Comparison of ENCODE assay signal across 8 cellular contexts in genomic region chr2:27322766-27323591, GRCh38. TPM values are rescaled to one million over a fixed set of nuclear protein-coding genes. Genes with fewer than 3 reads are reported as not detected.
DNase-seq lines count a peak whose midpoint lies in the region; ATAC-seq and TF ChIP-seq lines count a peak whose summit lies in the region.

Gene MPV17 (minus strand): TSS chr2:27323097. CDS start chr2:27322517, 580 bp downstream.

- H2AFZ ChIP-seq in DND-41 (ENCODE audit: low read depth, low read length) (peak within 1 kb of the TSS; percentile 92), Karpas-422 (ENCODE audit: low read length) (no peak within 1 kb of the TSS)

- peaks cover 35% of the 10 kb centered on the region for H3K79me2 ChIP-seq in DND-41 (ENCODE audit: insufficient read depth, low read length)
- H3K79me2 ChIP-seq in Karpas-422 (ENCODE audit: low read length): peaks cover 28% of the 10 kb centered on the region

- H3K9me3 ChIP-seq in DND-41 (ENCODE audit: insufficient read depth, low read length, severe bottlenecking): no peaks in the 10 kb centered on the region
- no peaks in the 10 kb centered on the region for H3K9me3 ChIP-seq in Karpas-422 (ENCODE audit: low read length)

- H3K27me3 ChIP-seq in DND-41 (ENCODE audit: insufficient read depth, low read length, poor library complexity) (no peaks in the 10 kb centered on the region), Karpas-422 (ENCODE audit: low read length) (no peaks in the 10 kb centered on the region)

- peak within 1 kb of the TSS; percentile 99 for H3K4me3 Mint-ChIP-seq in activated T-helper 1 cell treated with anti-CD3 and anti-CD28 coated beads, Interleukin-12 subunit alpha, Interleukin-12 subunit beta, Interleukin-2, Interleukin-4 antibody, amounts not matched to agents 30 ng/mL and 10 ng/mL and 1 ng/mL, durations not matched to agents 14 hours and 24 hours and 36 hours
- H3K4me3 Mint-ChIP-seq in naive B cell: peak within 1 kb of the TSS; percentile 92 to 100 (median 98)
- H3K4me3 Mint-ChIP-seq in stimulated activated effector memory CD8-positive, alpha-beta T cell treated with anti-CD3 and anti-CD28 coated beads, Interleukin-12 subunit alpha, Interleukin-12 subunit beta, amount 100 ng/mL, for 72 hours: peak within 1 kb of the TSS; percentile 99

- H3K36me3 ChIP-seq in DND-41 (ENCODE audit: insufficient read depth, low read length) (peaks cover 29% of the 10 kb centered on the region), Karpas-422 (ENCODE audit: insufficient read depth, low read length) (peaks cover 7% of the 10 kb centered on the region; the same call in 1 of the 2 replicates)

- peak within 1 kb of the TSS; percentile 90 for H3K4me2 ChIP-seq in DND-41 (ENCODE audit: insufficient read depth, low read length)
- peak within 1 kb of the TSS; percentile 98 for H3K4me2 ChIP-seq in Karpas-422 (ENCODE audit: low read depth, low read length, poor library complexity, severe bottlenecking)

- H3K4me1 Mint-ChIP-seq in activated T-helper 1 cell treated with anti-CD3 and anti-CD28 coated beads, Interleukin-12 subunit alpha, Interleukin-12 subunit beta, Interleukin-2, Interleukin-4 antibody, amounts not matched to agents 30 ng/mL and 10 ng/mL and 1 ng/mL, durations not matched to agents 14 hours and 24 hours and 36 hours (ENCODE audit: low read depth): peaks cover 32% of the 10 kb centered on the region
- H3K4me1 Mint-ChIP-seq in naive B cell: peaks cover 20 to 22% (median 21%) of the 10 kb centered on the region in 3 donors
- peaks cover 20% of the 10 kb centered on the region for H3K4me1 Mint-ChIP-seq in stimulated activated effector memory CD8-positive, alpha-beta T cell treated with anti-CD3 and anti-CD28 coated beads, Interleukin-12 subunit alpha, Interleukin-12 subunit beta, amount 100 ng/mL, for 72 hours

- H4K20me1 ChIP-seq in DND-41 (ENCODE audit: insufficient read depth, low read length) (peaks cover 6% of the 10 kb centered on the region; the same call in 1 of the 2 replicates), Karpas-422 (ENCODE audit: insufficient read depth, low read depth, low read length) (no peaks in the 10 kb centered on the region)

- no peaks in the 10 kb centered on the region for H3K9me3 Mint-ChIP-seq in activated T-helper 1 cell treated with anti-CD3 and anti-CD28 coated beads, Interleukin-12 subunit alpha, Interleukin-12 subunit beta, Interleukin-2, Interleukin-4 antibody, amounts not matched to agents 30 ng/mL and 10 ng/mL and 1 ng/mL, durations not matched to agents 14 hours and 24 hours and 36 hours
- no peaks in the 10 kb centered on the region for H3K9me3 Mint-ChIP-seq in naive B cell
- H3K9me3 Mint-ChIP-seq in stimulated activated effector memory CD8-positive, alpha-beta T cell treated with anti-CD3 and anti-CD28 coated beads, Interleukin-12 subunit alpha, Interleukin-12 subunit beta, amount 100 ng/mL, for 72 hours: no peaks in the 10 kb centered on the region

- no peaks in the 10 kb centered on the region for H3K27me3 Mint-ChIP-seq in activated T-helper 1 cell treated with anti-CD3 and anti-CD28 coated beads, Interleukin-12 subunit alpha, Interleukin-12 subunit beta, Interleukin-2, Interleukin-4 antibody, amounts not matched to agents 30 ng/mL and 10 ng/mL and 1 ng/mL, durations not matched to agents 14 hours and 24 hours and 36 hours (ENCODE audit: insufficient read depth)
- no peaks in the 10 kb centered on the region for H3K27me3 Mint-ChIP-seq in naive B cell

- H3K27ac ChIP-seq in DND-41 (ENCODE audit: low read length) (peak within 1 kb of the TSS; percentile 92), Karpas-422 (ENCODE audit: low read length) (peak within 1 kb of the TSS; percentile 84)

- ATAC-seq in DND-41 (ENCODE audit: insufficient read depth, low read depth) (peak; percentile 95), GM21825 (IDR thresholded peaks at IDR 0.05; ENCODE audit: unreplicated experiment) (peak; percentile 84), naive B cell (ENCODE audit: low read depth in 2 of 2) (peak; percentile 95 to 96)
- ATAC-seq in stimulated activated effector memory CD8-positive, alpha-beta T cell treated with anti-CD3 and anti-CD28 coated beads, Interleukin-12 subunit alpha, Interleukin-12 subunit beta, amount 100 ng/mL, for 72 hours: peak; percentile 97

- no peaks in the 10 kb centered on the region for H3K9me2 ChIP-seq in Karpas-422 (replicated peaks; ENCODE audit: insufficient read depth, low read length)

- no peak for TF ChIP-seq CTCF in DND-41 (IDR thresholded peaks at IDR 0.05; ENCODE audit: borderline replicate concordance, extremely low read depth, low read length, poor library complexity, severe bottlenecking)

- H3K27ac Mint-ChIP-seq in activated T-helper 1 cell treated with anti-CD3 and anti-CD28 coated beads, Interleukin-12 subunit alpha, Interleukin-12 subunit beta, Interleukin-2, Interleukin-4 antibody, amounts not matched to agents 30 ng/mL and 10 ng/mL and 1 ng/mL, durations not matched to agents 14 hours and 24 hours and 36 hours: peak within 1 kb of the TSS; percentile 88
- peak within 1 kb of the TSS; percentile 97 to 100 (median 99) for H3K27ac Mint-ChIP-seq in naive B cell
- H3K27ac Mint-ChIP-seq in stimulated activated effector memory CD8-positive, alpha-beta T cell treated with anti-CD3 and anti-CD28 coated beads, Interleukin-12 subunit alpha, Interleukin-12 subunit beta, amount 100 ng/mL, for 72 hours: peak within 1 kb of the TSS; percentile 99

- peaks cover 30% of the 10 kb centered on the region for H3K36me3 Mint-ChIP-seq in activated T-helper 1 cell treated with anti-CD3 and anti-CD28 coated beads, Interleukin-12 subunit alpha, Interleukin-12 subunit beta, Interleukin-2, Interleukin-4 antibody, amounts not matched to agents 30 ng/mL and 10 ng/mL and 1 ng/mL, durations not matched to agents 14 hours and 24 hours and 36 hours (ENCODE audit: low read depth)
- peaks cover 15 to 20% of the 10 kb centered on the region in 2 donors for H3K36me3 Mint-ChIP-seq in naive B cell
- H3K36me3 Mint-ChIP-seq in stimulated activated effector memory CD8-positive, alpha-beta T cell treated with anti-CD3 and anti-CD28 coated beads, Interleukin-12 subunit alpha, Interleukin-12 subunit beta, amount 100 ng/mL, for 72 hours: peaks cover 25% of the 10 kb centered on the region

- H3K4me3 ChIP-seq in DND-41 (ENCODE audit: low read depth in 1 of 2, low read length in 2 of 2) (peak within 1 kb of the TSS; percentile 89 to 91), Karpas-422 (ENCODE audit: low read length) (peak within 1 kb of the TSS; percentile 98)

- peaks cover 35% of the 10 kb centered on the region for H3K4me1 ChIP-seq in DND-41 (ENCODE audit: insufficient read depth, low read length)
- peaks cover 27% of the 10 kb centered on the region for H3K4me1 ChIP-seq in Karpas-422 (ENCODE audit: low read length)

- H3K9ac ChIP-seq in DND-41 (ENCODE audit: low read depth, low read length) (peak within 1 kb of the TSS; percentile 86), Karpas-422 (ENCODE audit: low read length) (peak within 1 kb of the TSS; percentile 96)

- peak; percentile 88 for DNase-seq in DND-41
- DNase-seq in Karpas-422: peak; percentile 96
- peak; percentile 87 for DNase-seq in RPMI7951 (ENCODE audit: low read depth)
- DNase-seq in activated T-helper 1 cell treated with anti-CD3 and anti-CD28 coated beads, Interleukin-12 subunit alpha, Interleukin-12 subunit beta, Interleukin-2, Interleukin-4 antibody, amounts not matched to agents 30 ng/mL and 10 ng/mL and 1 ng/mL, durations not matched to agents 14 hours and 24 hours and 36 hours (ENCODE audit: low spot score): peak; percentile 84
- DNase-seq in fibroblast of gingiva (ENCODE audit: low read depth): peak; percentile 89
- peak; percentile 82 for DNase-seq in naive B cell
- DNase-seq in stimulated activated effector memory CD8-positive, alpha-beta T cell treated with anti-CD3 and anti-CD28 coated beads, Interleukin-12 subunit alpha, Interleukin-12 subunit beta, amount 100 ng/mL, for 72 hours (ENCODE audit: low spot score in 2 of 2): peak; percentile 63 to 90

- intact Hi-C loops in activated T-helper 1 cell treated with anti-CD3 and anti-CD28 coated beads, Interleukin-12 subunit alpha, Interleukin-12 subunit beta, Interleukin-2, Interleukin-4 antibody, amounts not matched to agents 30 ng/mL and 10 ng/mL and 1 ng/mL, durations not matched to agents 14 hours and 24 hours and 36 hours (cut with micrococcal nuclease): loop anchor here (1.0 to 5.0 kb wide), 14 partner anchors 14 to 976 kb away; partner anchors contain the start of genes ADGRF3, AGBL5, ATRAID and CAD

RNA-seq across cellular contexts. Expression of gene MPV17, which starts in this region (rescaled TPM):
- 103 and 126 TPM in 2 replicates for total RNA-seq in Karpas-422 (2014; rRNA removed; shearing (Covaris generic); ENCODE audit: low replicate concordance)
- 99.4 and 124 TPM in 2 replicates for total RNA-seq in RPMI7951 (2014; rRNA removed; shearing (Covaris generic))
- total RNA-seq in activated T-helper 1 cell treated with anti-CD3 and anti-CD28 coated beads, Interleukin-12 subunit alpha, Interleukin-12 subunit beta, Interleukin-2, Interleukin-4 antibody, amounts not matched to agents 30 ng/mL and 10 ng/mL and 1 ng/mL, durations not matched to agents 14 hours and 24 hours and 36 hours: 85.9 and 89.9 TPM in 2 replicates
- polyA plus RNA-seq in naive B cell (ENCODE audit: low read depth in 6 of 6): 100 to 1,000 TPM; 133 to 234 (median 151) TPM

Comparison
In these comparisons a context has a peak if more than half of its experiments do, and no peak if none do; other contexts are left out.
1. Peak in every context shown above with its lines: DNase-seq, ATAC-seq, H3K4me3 ChIP-seq and H3K27ac ChIP-seq.